In genomic region chr7:156523447-156524048, GRCh38 we compare ENCODE assay signal across 30 cellular contexts.
"Had no signal": no experiment of that assay in that cellular context is flagged by ENCODE, and none has a peak within 500 bp of the region (broad histone marks: within the 10 kb centered on the region; RNA-seq: fewer than 3 reads in every experiment).

No MANE protein-coding gene starts in this region.

- H3K27me3 ChIP-seq: left lung, ovary, right atrium auricular region, right lobe of liver, tibial artery, upper lobe of right lung had no signal

- H3K36me3 ChIP-seq: left lung, lower lobe of right lung, neutrophil, ovary, right atrium auricular region, right lobe of liver, thoracic aorta, tibial artery, upper lobe of right lung had no signal

- H3K4me3 Mint-ChIP-seq: immature natural killer cell; naive thymus-derived CD8-positive, alpha-beta T cell; nephron; neural crest cell; stimulated activated memory B cell treated with anti-CD40 and anti-IgM and Interleukin-4, amounts not matched to agents 10 μg/mL and 1 μg/mL and 100 μg/mL, for 72 hours; stimulated activated naive CD8-positive, alpha-beta T cell treated with anti-CD3 and anti-CD28 coated beads, Interleukin-15, amount 100 ng/mL, for 72 hours had no signal

- ATAC-seq: left colon; left lung; lower lobe of right lung; naive thymus-derived CD8-positive, alpha-beta T cell; right lobe of liver; stimulated activated memory B cell treated with anti-CD40 and anti-IgM and Interleukin-4, amounts not matched to agents 10 μg/mL and 1 μg/mL and 100 μg/mL, for 72 hours; stimulated activated naive CD8-positive, alpha-beta T cell treated with anti-CD3 and anti-CD28 coated beads, Interleukin-15, amount 100 ng/mL, for 72 hours; upper lobe of right lung had no signal

- H3K4me3 ChIP-seq: left lung, lower lobe of right lung, ovary, right atrium auricular region, right lobe of liver, smooth muscle cell, thoracic aorta, tibial artery, upper lobe of right lung had no signal

- H3K9me3 Mint-ChIP-seq: immature natural killer cell; naive thymus-derived CD8-positive, alpha-beta T cell; nephron; neural crest cell; stimulated activated naive CD8-positive, alpha-beta T cell treated with anti-CD3 and anti-CD28 coated beads, Interleukin-15, amount 100 ng/mL, for 72 hours had no signal

- H3K27ac ChIP-seq: left lung, lower lobe of right lung, neutrophil, ovary, right atrium auricular region, thoracic aorta, tibial artery, upper lobe of right lung had no signal

- H3K36me3 Mint-ChIP-seq: immature natural killer cell; naive thymus-derived CD8-positive, alpha-beta T cell; stimulated activated memory B cell treated with anti-CD40 and anti-IgM and Interleukin-4, amounts not matched to agents 10 μg/mL and 1 μg/mL and 100 μg/mL, for 72 hours had no signal

- H3K4me1 ChIP-seq: left lung, lower lobe of right lung, right atrium auricular region, tibial artery, upper lobe of right lung had no signal

- H3K27ac Mint-ChIP-seq: immature natural killer cell; nephron; progenitor cell of endocrine pancreas; stimulated activated memory B cell treated with anti-CD40 and anti-IgM and Interleukin-4, amounts not matched to agents 10 μg/mL and 1 μg/mL and 100 μg/mL, for 72 hours; stimulated activated naive CD8-positive, alpha-beta T cell treated with anti-CD3 and anti-CD28 coated beads, Interleukin-15, amount 100 ng/mL, for 72 hours had no signal

- DNase-seq: hypothalamus; immature natural killer cell; kidney; left colon; left lung; lower lobe of right lung; mammary epithelial cell; mesenchymal stem cell; naive thymus-derived CD8-positive, alpha-beta T cell; occipital lobe; ovary; right lobe of liver; stimulated activated CD4-positive, alpha-beta T cell treated with anti-CD3 and anti-CD28 coated beads, Interleukin-1b, Interleukin-23, amount 100 ng/mL, for 48 hours; stimulated activated CD4-positive, alpha-beta T cell treated with anti-CD3 and anti-CD28 coated beads, Interleukin-2, amount 100 ng/mL, for 48 hours; stimulated activated CD4-positive, alpha-beta T cell treated with anti-CD3 and anti-CD28 coated beads, Interleukin-4, amount 100 ng/mL, for 4 hours; stimulated activated CD8-positive, alpha-beta memory T cell treated with anti-CD3 and anti-CD28 coated beads, Interleukin-4, amount 100 ng/mL, for 48 hours; stimulated activated naive CD4-positive, alpha-beta T cell treated with Interleukin-2 at 50 U/mL for 16 hours; stimulated activated naive CD8-positive, alpha-beta T cell treated with anti-CD3 and anti-CD28 coated beads, Interleukin-15, amount 100 ng/mL, for 72 hours; substantia nigra; tibial artery; trophoblast cell; upper lobe of right lung had no signal

- H3K4me2 ChIP-seq: smooth muscle cell had no signal

- H3K4me1 Mint-ChIP-seq: immature natural killer cell; naive thymus-derived CD8-positive, alpha-beta T cell; nephron; neural crest cell; stimulated activated memory B cell treated with anti-CD40 and anti-IgM and Interleukin-4, amounts not matched to agents 10 μg/mL and 1 μg/mL and 100 μg/mL, for 72 hours; stimulated activated naive CD8-positive, alpha-beta T cell treated with anti-CD3 and anti-CD28 coated beads, Interleukin-15, amount 100 ng/mL, for 72 hours had no signal

- H3K9me3 ChIP-seq: left lung, lower lobe of right lung, neutrophil, ovary, right atrium auricular region, right lobe of liver, thoracic aorta, tibial artery, upper lobe of right lung had no signal
